9 cellular contexts compared by ENCODE assay signal in genomic region chr16:88924834-88925539, GRCh38. TPM values are rescaled to one million over a fixed set of nuclear protein-coding genes. Genes with fewer than 3 reads are reported as not detected.
A peak's percentile ranks its signal among the peaks of the same experiment; 100 is the strongest.
DNase-seq lines count a peak whose midpoint lies in the region; TF ChIP-seq lines count a peak whose summit lies in the region.
"Had no signal": no experiment of that assay in that cellular context is flagged by ENCODE, and none has a peak within 500 bp of the region (broad histone marks: within the 10 kb centered on the region; RNA-seq: fewer than 3 reads in every experiment).

No MANE protein-coding gene starts in this region.

- no peak overlapping the region for H2AK5ac ChIP-seq in mesendoderm (ENCODE audit: low read length)

- H2AFZ ChIP-seq in GM23248, result no peak overlapping the region

- H3K56ac ChIP-seq in mesendoderm (ENCODE audit: low read length), result peak overlapping the region; percentile 7

- no peaks in the 10 kb centered on the region for H3K27me3 ChIP-seq in GM23248 (replicated peaks; ENCODE audit: insufficient read depth)
- H3K27me3 ChIP-seq in mesendoderm (ENCODE audit: insufficient read depth, low read length, poor library complexity), result no peaks in the 10 kb centered on the region

- 50 to 56% methylated on average over 30 of the region's 30 CpGs for WGBS in GM23248 (ENCODE audit: low coverage in 1 of 2, low lambda C conversion rate in 2 of 2, missing lambda C conversion rate in 2 of 2), 2 experiments
- no CpG with 5 or more reads among the region's 30 CpGs for WGBS in mesendoderm (ENCODE audit: extremely low coverage, insufficient coverage, low lambda C conversion rate)

- H3K27ac ChIP-seq in GM23248 (no peak overlapping the region), mesendoderm (ENCODE audit: low read depth, low read length) (no peak overlapping the region)

- no peak overlapping the region for H3K27ac Mint-ChIP-seq in CD14-positive monocyte

- no peak overlapping the region for H2BK5ac ChIP-seq in mesendoderm (ENCODE audit: low read length)

- H3K4me1 Mint-ChIP-seq in CD14-positive monocyte, result peaks cover 36% of the 10 kb centered on the region

- peaks cover 12 to 45% of the 10 kb centered on the region in 2 donors for H3K36me3 Mint-ChIP-seq in CD14-positive monocyte

- no peak overlapping the region for H3K23ac ChIP-seq in mesendoderm (ENCODE audit: low read length)

- H3K4me3 ChIP-seq in GM23248 (no peak overlapping the region), mesendoderm (ENCODE audit: low read length) (no peak overlapping the region)
- H3K4me3 ChIP-seq: lung had no signal

- H3K4me1 ChIP-seq in GM23248 (ENCODE audit: insufficient read depth) (peaks cover 16% of the 10 kb centered on the region), mesendoderm (ENCODE audit: control insufficient read depth, low read depth, low read length) (no peaks in the 10 kb centered on the region)

- TF ChIP-seq CTCF in CD14-positive monocyte (IDR thresholded peaks at IDR 0.05), result no peak

- H4K20me1 ChIP-seq in GM23248 (ENCODE audit: insufficient read depth), result no peaks in the 10 kb centered on the region

- peaks cover 0 to 10% (median 2%) of the 10 kb centered on the region in 3 donors for H3K27me3 Mint-ChIP-seq in CD14-positive monocyte (ENCODE audit: low read depth in 3 of 3)

- H3K4me2 ChIP-seq in GM23248 (ENCODE audit: unreplicated experiment) (no peak overlapping the region), mesendoderm (ENCODE audit: low read length) (no peak overlapping the region)

- no peaks in the 10 kb centered on the region for H3K36me3 ChIP-seq in GM23248 (ENCODE audit: low read depth)
- H3K36me3 ChIP-seq in mesendoderm (ENCODE audit: control insufficient read depth, insufficient read depth, low read length), result no peaks in the 10 kb centered on the region

- no peak overlapping the region for H4K8ac ChIP-seq in mesendoderm (ENCODE audit: low read depth, low read length)

- H3K79me1 ChIP-seq in mesendoderm (ENCODE audit: low read length), result no peaks in the 10 kb centered on the region

- H3K9me2 ChIP-seq in GM23248 (ENCODE audit: insufficient read depth), result no peaks in the 10 kb centered on the region

- no peaks in the 10 kb centered on the region for H3K9me3 Mint-ChIP-seq in CD14-positive monocyte

- H2BK15ac ChIP-seq in mesendoderm (replicated peaks; ENCODE audit: low read depth), result no peak overlapping the region

- no peak overlapping the region for H3K4ac ChIP-seq in mesendoderm (ENCODE audit: low read depth, low read length)

- in situ Hi-C loops in Caki2 (cut with HindIII; ENCODE audit: low pct_unique_long_range_greater_than_20kb, low sequenced_read_pairs) (no loop called here), GM23248 (cut with MboI) (no loop called here), T47D (cut with HindIII; ENCODE audit: low pct_unique_long_range_greater_than_20kb, low sequenced_read_pairs) (no loop called here)

- intact Hi-C loops in CD14-positive monocyte (cut with micrococcal nuclease), result no loop called here

- H3F3A ChIP-seq in GM23248 (ENCODE audit: insufficient read depth), result no peaks in the 10 kb centered on the region

- H3K9ac ChIP-seq in GM23248 (no peak overlapping the region), mesendoderm (ENCODE audit: low read length) (no peak overlapping the region)

- no peak overlapping the region for H3K4me3 Mint-ChIP-seq in CD14-positive monocyte

- H3K79me2 ChIP-seq in GM23248 (ENCODE audit: insufficient read depth) (no peaks in the 10 kb centered on the region), mesendoderm (ENCODE audit: control insufficient read depth, insufficient read depth, low read length) (no peaks in the 10 kb centered on the region)

- H3K9me3 ChIP-seq in GM23248 (ENCODE audit: low read depth), result no peaks in the 10 kb centered on the region

- no peak overlapping the region for H3K18ac ChIP-seq in mesendoderm (ENCODE audit: low read length)

- no peak overlapping the region for H2BK120ac ChIP-seq in mesendoderm (ENCODE audit: low read depth, low read length)

- DNase-seq in Caki2 (ENCODE audit: low read depth), result peak; percentile 90
- DNase-seq in GM23248, result peak; percentile 97
- peak; percentile 70 for DNase-seq in NCI-H460 (ENCODE audit: extremely low read depth, low read depth)
- DNase-seq in T47D (ENCODE audit: low read depth in 1 of 2, low spot score in 1 of 2), result peak; percentile 78 to 90
- peak; percentile 89 for DNase-seq in mesendoderm
- DNase-seq in NCI-H2029 (lab: John Stamatoyannopoulos, UW), result no peak
- DNase-seq in activated gamma-delta T cell treated with Interleukin-2 at 50 U/mL for 16 hours, result no peak
- DNase-seq in CD14-positive monocyte (ENCODE audit: low spot score), result no peak

- no peak overlapping the region for H4K5ac ChIP-seq in mesendoderm (ENCODE audit: low read length)

RNA-seq across cellular contexts. Expression of gene CBFA2T3, which starts 52.0 kb away (rescaled TPM):
- 0.27 TPM in 1 of 2 replicates, not detected in the other for total RNA-seq in Caki2 (2014; rRNA removed; shearing (Covaris generic); ENCODE audit: low replicate concordance)
- not detected in 2 replicates for total RNA-seq in GM23248 (2014; rRNA removed; shearing (Covaris generic))
- polyA plus RNA-seq in GM23248 (2016; fragmentation: Nextera tagmentation; extraction: Ambion mirVana), result 0.08 TPM in 1 of 2 replicates, not detected in the other
- not detected in 2 replicates for total RNA-seq in NCI-H460 (2014; rRNA removed; shearing (Covaris generic))
- not detected in 2 replicates for polyA plus RNA-seq in NCI-H460 (2014; cell fraction: nucleus; rRNA removed)
- 0.20 TPM for polyA plus RNA-seq in mesendoderm (2013, experiment 1 of 2)
- 0.21 TPM for polyA plus RNA-seq in mesendoderm (2013, experiment 2 of 2)
- 1 to 10 TPM; 5.3 to 6.2 TPM for polyA plus RNA-seq in CD14-positive monocyte

RNA-seq across cellular contexts. Expression of gene PABPN1L, which starts 58.5 kb away (rescaled TPM):
- not detected in 2 replicates for total RNA-seq in Caki2 (2014; rRNA removed; shearing (Covaris generic); ENCODE audit: low replicate concordance)
- not detected in 2 replicates for total RNA-seq in GM23248 (2014; rRNA removed; shearing (Covaris generic))
- not detected in 2 replicates for polyA plus RNA-seq in GM23248 (2016; fragmentation: Nextera tagmentation; extraction: Ambion mirVana)
- 0.43 TPM in 1 of 2 replicates, not detected in the other for total RNA-seq in NCI-H460 (2014; rRNA removed; shearing (Covaris generic))
- polyA plus RNA-seq in NCI-H460 (2014; cell fraction: nucleus; rRNA removed), result not detected in 2 replicates
- not detected for polyA plus RNA-seq in mesendoderm (2013, experiment 1 of 2)
- not detected for polyA plus RNA-seq in mesendoderm (2013, experiment 2 of 2)
- not detected for polyA plus RNA-seq in CD14-positive monocyte
- total RNA-seq: lung had no signal

Comparison
In these comparisons a context has a peak if more than half of its experiments do, and no peak if none do; other contexts are left out.
1. DNase-seq: peak in Caki2 (single experiment), GM23248 (single experiment), NCI-H460 (single experiment), T47D (2 of 2) and mesendoderm (single experiment); none in NCI-H2029 (single experiment), activated gamma-delta T cell treated with Interleukin-2 at 50 U/mL for 16 hours (single experiment) and CD14-positive monocyte (single experiment).